In genomic region chr1:27338751-27339150, GRCh38 we compare ENCODE assay signal across 2 cellular contexts.
TF ChIP-seq lines count a peak whose summit lies in the region.

No MANE protein-coding gene starts in this region.

TF ChIP-seq in SK-N-SH, 30 proteins besides CTCF, POLR2A, EP300 and RAD21:
- TF ChIP-seq, protein P1, sequence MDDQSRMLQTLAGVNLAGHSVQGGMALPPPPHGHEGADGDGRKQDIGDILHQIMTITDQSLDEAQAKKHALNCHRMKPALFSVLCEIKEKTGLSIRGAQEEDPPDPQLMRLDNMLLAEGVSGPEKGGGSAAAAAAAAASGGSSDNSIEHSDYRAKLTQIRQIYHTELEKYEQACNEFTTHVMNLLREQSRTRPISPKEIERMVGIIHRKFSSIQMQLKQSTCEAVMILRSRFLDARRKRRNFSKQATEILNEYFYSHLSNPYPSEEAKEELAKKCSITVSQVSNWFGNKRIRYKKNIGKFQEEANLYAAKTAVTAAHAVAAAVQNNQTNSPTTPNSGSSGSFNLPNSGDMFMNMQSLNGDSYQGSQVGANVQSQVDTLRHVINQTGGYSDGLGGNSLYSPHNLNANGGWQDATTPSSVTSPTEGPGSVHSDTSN (IDR thresholded peaks at IDR 0.05): no peak

TF ChIP-seq in SK-N-SH treated with all-trans-retinoic acid at 6 μM for 48 hours, 23 proteins besides CTCF, POLR2A, EP300 and RAD21:
- TF ChIP-seq CSRNP3 (CRISPR knock-in tag; IDR thresholded peaks at IDR 0.05) (no peak), ESRRG (CRISPR knock-in tag; IDR thresholded peaks at IDR 0.05) (no peak), PPARA (CRISPR knock-in tag; IDR thresholded peaks at IDR 0.05; ENCODE audit: borderline replicate concordance) (no peak), ISL1 (CRISPR knock-in tag; IDR thresholded peaks at IDR 0.05) (no peak), OSR1 (CRISPR knock-in tag; IDR thresholded peaks at IDR 0.05) (no peak)
